18 cellular contexts compared by ENCODE assay signal in genomic region chr13:95445116-95445515, GRCh38.
DNase-seq lines count a peak whose midpoint lies in the region; ATAC-seq lines count a peak whose summit lies in the region.
"Had no signal": no experiment of that assay in that cellular context is flagged by ENCODE, and none has a peak within 500 bp of the region (broad histone marks: within the 10 kb centered on the region; RNA-seq: fewer than 3 reads in every experiment).

No MANE protein-coding gene starts in this region.

- no peaks in the 10 kb centered on the region for H3K36me3 ChIP-seq in neuron (ENCODE audit: insufficient read depth, low read length)

- in situ Hi-C loops in SK-MEL-5 (cut with HindIII; ENCODE audit: low pct_unique_long_range_greater_than_20kb, low sequenced_read_pairs) = no loop called here

- peaks cover 12% of the 10 kb centered on the region for H3K4me1 ChIP-seq in neuron (ENCODE audit: insufficient read depth, low read length)
- H3K4me1 ChIP-seq: A549 had no signal

- H2AFZ ChIP-seq in neuron (ENCODE audit: low read depth, low read length) = peak overlapping the region; percentile 42
- H2AFZ ChIP-seq: GM23248 had no signal

- H3K27me3 ChIP-seq in neuron (ENCODE audit: insufficient read depth, low read length) = no peaks in the 10 kb centered on the region

- no peak for ATAC-seq in HG03097 (IDR thresholded peaks at IDR 0.05; ENCODE audit: low FRiP score, unreplicated experiment)
- ATAC-seq in GM18517 (IDR thresholded peaks at IDR 0.05; ENCODE audit: unreplicated experiment) = no peak
- ATAC-seq: A549, HCT116 had no signal

- DNase-seq in NCI-H82 (lab: John Stamatoyannopoulos, UW) (peak; percentile 26), NCI-H82 treated with DMSO at 0.1 percent for 48 hours (lab: John Stamatoyannopoulos, UW; ENCODE audit: unreplicated experiment) (no peak), SK-MEL-5 (ENCODE audit: low read depth, low spot score) (peak; percentile 10), amniotic stem cell (lab: John Stamatoyannopoulos, UW) (no peak)
- DNase-seq: 8988T; C1 segment of cervical spinal cord; Calu3; CD4-positive, alpha-beta memory T cell; COR-L47; DMS153; DND-41; GM23248; H7 had no signal

- H3K9me3 ChIP-seq in neuron (ENCODE audit: low read length) = no peaks in the 10 kb centered on the region
- H3K9me3 ChIP-seq: A549 had no signal

- H3K4me3 ChIP-seq in neuron (ENCODE audit: low read length) = no peak overlapping the region
- H3K4me3 ChIP-seq: A549, GM23248 had no signal

Comparison
In these comparisons a context has a peak if more than half of its experiments do, and no peak if none do; other contexts are left out.
1. DNase-seq: peak in NCI-H82 (single experiment) and SK-MEL-5 (single experiment); none in NCI-H82 treated with DMSO at 0.1 percent for 48 hours (single experiment) and amniotic stem cell (single experiment).